Comparison of ENCODE assay signal across 8 cellular contexts in genomic region chr19:47232422-47233211, GRCh38. TPM values are rescaled to one million over a fixed set of nuclear protein-coding genes. Genes with fewer than 3 reads are reported as not detected.
A peak's percentile ranks its signal among the peaks of the same experiment; 100 is the strongest.
DNase-seq lines count a peak whose midpoint lies in the region; ATAC-seq, FAIRE-seq and TF ChIP-seq lines count a peak whose summit lies in the region.

No MANE protein-coding gene starts in this region.

- no peak for TF ChIP-seq POLR2A in GM12878 (IDR thresholded peaks at IDR 0.05; ENCODE audit: low read depth, low read length)

- TF ChIP-seq CTCF in MM.1S (IDR thresholded peaks at IDR 0.05; ENCODE audit: low read length): no peak
- no peak for TF ChIP-seq CTCF in GM12878 (IDR thresholded peaks at IDR 0.05 in 2 of 3, conservative IDR thresholded peaks at IDR 0.05 in 1 of 3; ENCODE audit: control insufficient read depth in 2 of 3, extremely low read depth in 1 of 3, insufficient read depth in 1 of 3, low read depth in 3 of 3, low read length in 3 of 3)

- no TSS peak for BruUV-seq in GM12878 (replicated peaks; lab: Mats Ljungman, UMichigan)

- H3K27me3 ChIP-seq in MM.1S (replicated peaks; ENCODE audit: insufficient read depth, low read length): no peaks in the 10 kb centered on the region
- no peaks in the 10 kb centered on the region for H3K27me3 ChIP-seq in GM12878 (replicated peaks in 1 of 2; ENCODE audit: control insufficient read depth in 2 of 2, insufficient read depth in 2 of 2, low read length in 1 of 2)
- no peaks in the 10 kb centered on the region for H3K27me3 ChIP-seq in mucosa of rectum (ENCODE audit: control insufficient read depth in 2 of 2, insufficient read depth in 2 of 2, low read length in 2 of 2)

- H3K27ac ChIP-seq in MM.1S (ENCODE audit: low read length) (peak overlapping the region; percentile 2; the same call in 1 of the 2 replicates), GM12878 (ENCODE audit: control insufficient read depth, insufficient read depth) (peak overlapping the region; percentile 88), mucosa of rectum (ENCODE audit: low read depth in 2 of 2, low read length in 2 of 2) (peak overlapping the region; percentile 79 to 82)

- TF ChIP-seq EP300 in GM12878 (IDR thresholded peaks at IDR 0.05; ENCODE audit: borderline replicate concordance in 1 of 2, control insufficient read depth in 1 of 2, low read depth in 2 of 2, low read length in 2 of 2): no peak

- no peaks in the 10 kb centered on the region for H3K9me2 ChIP-seq in MM.1S (replicated peaks; ENCODE audit: insufficient read depth, low read length)

- CTCF ChIA-PET in GM12878 (lab: Yijun Ruan, JAX): interaction anchor here (0.7 to 3.4 kb wide), 5 partner anchors 8 to 22 kb away, joined by 3 to 65 read pairs (median 13); no protein-coding TSS in a partner anchor

- H3K4me3 ChIP-seq in MM.1S (ENCODE audit: low read length) (no peak overlapping the region), GM12878 (no peak overlapping the region; the same call in 1 of the 2 replicates), mucosa of rectum (ENCODE audit: low read length in 2 of 2) (peak overlapping the region; percentile 58 to 78)

- SMC1A ChIA-PET in GM12878 (lab: Charles Lee; ENCODE audit: uncharacterized antibody, unreplicated experiment): interaction anchor here (0.9 to 1.6 kb wide), 5 partner anchors 11 to 46 kb away, joined by 3 to 8 read pairs (median 6); no protein-coding TSS in a partner anchor

- H3K4me1 ChIP-seq in MM.1S (ENCODE audit: low read length) (peaks cover 30% of the 10 kb centered on the region), GM12878 (ENCODE audit: control insufficient read depth, insufficient read depth, low read length) (peaks cover 33% of the 10 kb centered on the region), mucosa of rectum (ENCODE audit: control insufficient read depth in 2 of 2, insufficient read depth in 2 of 2, low read length in 2 of 2) (peaks cover 34 to 35% of the 10 kb centered on the region in 2 donors)

- POLR2A ChIA-PET in GM12878 (lab: Charles Lee): interaction anchor here (0.6 to 2.0 kb wide), 5 partner anchors 8 to 323 kb away, joined by 3 to 10 read pairs (median 7); partner anchors contain the start of gene INAFM1

- FAIRE-seq in GM12878 (lab: Jason Lieb, UNC): peak; percentile 23

- H4K20me1 ChIP-seq in MM.1S (ENCODE audit: insufficient read depth, low read length) (no peaks in the 10 kb centered on the region), GM12878 (ENCODE audit: control insufficient read depth, insufficient read depth) (no peaks in the 10 kb centered on the region)

- RAD21 ChIA-PET in GM12878 (lab: Charles Lee; ENCODE audit: unreplicated experiment): interaction anchor here (0.6 to 2.3 kb wide), 4 partner anchors 11 to 119 kb away, joined by 3 to 23 read pairs (median 6); partner anchors contain the start of genes CCDC9 and ZC3H4

- H3K79me2 ChIP-seq in MM.1S (ENCODE audit: low read length) (peaks cover 8% of the 10 kb centered on the region; the same call in 1 of the 2 replicates), GM12878 (ENCODE audit: control insufficient read depth, insufficient read depth, low read length) (peaks cover 22% of the 10 kb centered on the region)

- peaks cover 35% of the 10 kb centered on the region for H3F3A ChIP-seq in MM.1S (ENCODE audit: insufficient read depth, low read length)

- in situ Hi-C loops in GM12878 (cut with MboI): no loop called here

- no peaks in the 10 kb centered on the region for H3K9me3 ChIP-seq in MM.1S (replicated peaks; ENCODE audit: insufficient read depth, low read length)
- no peaks in the 10 kb centered on the region; the same call in 2 of the 3 replicates for H3K9me3 ChIP-seq in GM12878 (replicated peaks; ENCODE audit: control insufficient read depth, insufficient read depth, low read length)
- no peaks in the 10 kb centered on the region for H3K9me3 ChIP-seq in mucosa of rectum (ENCODE audit: control insufficient read depth in 2 of 2, low read length in 2 of 2)

- intact Hi-C loops in GM12878 (cut with micrococcal nuclease; ENCODE audit: unreplicated experiment): no loop called here

- ATAC-seq in GM12878 (no peak; the same call in 2 of the 3 replicates), HG02852 (IDR thresholded peaks at IDR 0.05; ENCODE audit: unreplicated experiment) (no peak), GM21576 (IDR thresholded peaks at IDR 0.05; ENCODE audit: unreplicated experiment) (no peak)

- H2AFZ ChIP-seq in MM.1S (ENCODE audit: low read length): 0 out of 2 replicates have a peak overlapping the region, but pooled peaks have one; percentile 17
- peak overlapping the region; percentile 5 for H2AFZ ChIP-seq in GM12878 (ENCODE audit: control insufficient read depth, low read depth, low read length)

- DNase-seq in ELR (ENCODE audit: low read depth) (peak; percentile 84), MM.1S (no peak), GM12878 (ENCODE audit: low read depth, low spot score) (no peak), activated gamma-delta T cell (lab: John Stamatoyannopoulos, UW) (no peak), D341Med (ENCODE audit: low spot score) (no peak)

- 27% methylated on average over 13 of the region's 16 CpGs for WGBS in GM12878 (ENCODE audit: insufficient coverage, insufficient replicate concordance, low lambda C conversion rate, missing lambda C conversion rate)

- no peak overlapping the region for H3K4me2 ChIP-seq in MM.1S (ENCODE audit: low read depth, low read length)
- H3K4me2 ChIP-seq in GM12878 (ENCODE audit: control insufficient read depth, insufficient read depth): peak overlapping the region; percentile 94

- no peak overlapping the region for H3K9ac ChIP-seq in MM.1S (ENCODE audit: low read length)
- peak overlapping the region; percentile 1; the same call in 1 of the 2 replicates for H3K9ac ChIP-seq in GM12878 (ENCODE audit: control insufficient read depth, insufficient read depth, low read length)
- H3K9ac ChIP-seq in mucosa of rectum (ENCODE audit: low read depth in 1 of 2, low read length in 2 of 2): peak overlapping the region; percentile 58 to 88

- H3K36me3 ChIP-seq in MM.1S (replicated peaks; ENCODE audit: insufficient read depth, low read length) (no peaks in the 10 kb centered on the region), GM12878 (ENCODE audit: control insufficient read depth in 2 of 2, insufficient read depth in 2 of 2, low read length in 1 of 2) (no peaks in the 10 kb centered on the region), mucosa of rectum (ENCODE audit: control insufficient read depth in 2 of 2, insufficient read depth in 2 of 2, low read length in 2 of 2) (no peaks in the 10 kb centered on the region)

- TF ChIP-seq RAD21 in GM12878 (IDR thresholded peaks at IDR 0.05; ENCODE audit: insufficient read depth, low read depth, low read length): no peak

RNA-seq across cellular contexts. Expression of gene BBC3, which starts 1.6 kb away (rescaled TPM):
- 12.0 and 13.5 TPM in 2 replicates for total RNA-seq in GM12878 (2013; cell fraction: nucleolus; rRNA removed)
- total RNA-seq in GM12878 (2014; rRNA removed) (14.0 and 15.2 TPM in 2 replicates), GM12878 (2014; rRNA removed; fragmentation: Illumina TruSeq; extraction: Trizol) (6.2 and 6.5 TPM in 2 replicates), GM12878 (2021) (17.9 and 18.1 TPM in 2 replicates)
- 2.0 TPM for polyA plus RNA-seq in GM12878 (2011; ENCODE audit: low read depth)
- polyA plus RNA-seq in GM12878 (2011; rRNA removed) (5.2 and 7.6 TPM in 2 replicates), GM12878 (2014; fragmentation: Illumina TruSeq; extraction: Trizol) (0.24 and 2.2 TPM in 2 replicates), GM12878 (2014; fragmentation: Nextera tagmentation; extraction: Ambion mirVana) (under 1 TPM; 0.10 to 0.27 TPM), GM12878 (2014; rRNA removed) (17.2 and 21.2 TPM in 2 replicates), GM12878 (2016; fragmentation: Nextera tagmentation; extraction: Ambion mirVana) (1 to 10 TPM; 7.5 to 7.8 TPM)
- polyA plus RNA-seq in GM12878 (2011; cell fraction: cytosol; rRNA removed): 11.6 and 16.6 TPM in 2 replicates
- polyA plus RNA-seq in GM12878 (2011; cell fraction: nucleus; rRNA removed): 17.5 and 18.4 TPM in 2 replicates
- 13.0 and 15.8 TPM in 2 replicates for polyA plus RNA-seq in GM12878 (2012)
- 4.2 and 8.8 TPM in 2 replicates for polyA minus RNA-seq in GM12878 (2011; rRNA and poly(A)+ RNA removed)
- polyA minus RNA-seq in GM12878 (2011; cell fraction: cytosol; rRNA and poly(A)+ RNA removed): 7.2 and 9.5 TPM in 2 replicates
- 5.4 and 8.3 TPM in 2 replicates for polyA minus RNA-seq in GM12878 (2011; cell fraction: nucleus; rRNA and poly(A)+ RNA removed)

RNA-seq across cellular contexts. Expression of gene CCDC9, which starts 23.7 kb away (rescaled TPM):
- total RNA-seq in GM12878 (2013; cell fraction: nucleolus; rRNA removed): 10.2 and 14.9 TPM in 2 replicates
- total RNA-seq in GM12878 (2014; rRNA removed) (6.4 and 7.1 TPM in 2 replicates), GM12878 (2014; rRNA removed; fragmentation: Illumina TruSeq; extraction: Trizol) (2.9 and 4.9 TPM in 2 replicates), GM12878 (2021) (16.7 and 17.5 TPM in 2 replicates)
- 5.3 TPM for polyA plus RNA-seq in GM12878 (2011; ENCODE audit: low read depth)
- polyA plus RNA-seq in GM12878 (2011; rRNA removed) (3.3 and 3.9 TPM in 2 replicates), GM12878 (2014; fragmentation: Illumina TruSeq; extraction: Trizol) (1.7 and 7.7 TPM in 2 replicates), GM12878 (2014; fragmentation: Nextera tagmentation; extraction: Ambion mirVana) (under 1 TPM in 1 of 2 experiments, not detected in 1; 0.18 TPM), GM12878 (2014; rRNA removed) (10.1 and 13.2 TPM in 2 replicates), GM12878 (2016; fragmentation: Nextera tagmentation; extraction: Ambion mirVana) (1 to 10 TPM; 6.9 to 9.1 TPM)
- 4.2 and 4.4 TPM in 2 replicates for polyA plus RNA-seq in GM12878 (2011; cell fraction: cytosol; rRNA removed)
- polyA plus RNA-seq in GM12878 (2011; cell fraction: nucleus; rRNA removed): 5.0 and 13.4 TPM in 2 replicates
- 13.9 and 24.3 TPM in 2 replicates for polyA plus RNA-seq in GM12878 (2012)
- polyA minus RNA-seq in GM12878 (2011; rRNA and poly(A)+ RNA removed): 3.0 and 4.8 TPM in 2 replicates
- polyA minus RNA-seq in GM12878 (2011; cell fraction: cytosol; rRNA and poly(A)+ RNA removed): 1.2 and 1.6 TPM in 2 replicates
- polyA minus RNA-seq in GM12878 (2011; cell fraction: nucleus; rRNA and poly(A)+ RNA removed): 2.0 and 2.3 TPM in 2 replicates

RNA-seq across cellular contexts. Expression of gene INAFM1, which starts 42.1 kb away (rescaled TPM):
- total RNA-seq in GM12878 (2013; cell fraction: nucleolus; rRNA removed): 1.2 and 2.7 TPM in 2 replicates
- total RNA-seq in GM12878 (2014; rRNA removed) (2.0 and 2.1 TPM in 2 replicates), GM12878 (2014; rRNA removed; fragmentation: Illumina TruSeq; extraction: Trizol) (0.51 and 0.63 TPM in 2 replicates), GM12878 (2021) (6.1 and 6.8 TPM in 2 replicates)
- polyA plus RNA-seq in GM12878 (2011; ENCODE audit: low read depth): 0.46 TPM
- polyA plus RNA-seq in GM12878 (2011; rRNA removed) (0.40 and 0.86 TPM in 2 replicates), GM12878 (2014; fragmentation: Illumina TruSeq; extraction: Trizol) (0.30 and 0.57 TPM in 2 replicates), GM12878 (2014; fragmentation: Nextera tagmentation; extraction: Ambion mirVana) (under 1 TPM in 1 of 2 experiments, not detected in 1; 0.58 TPM), GM12878 (2014; rRNA removed) (4.5 and 4.8 TPM in 2 replicates), GM12878 (2016; fragmentation: Nextera tagmentation; extraction: Ambion mirVana) (1 to 10 TPM; 1.1 to 1.4 TPM)
- polyA plus RNA-seq in GM12878 (2011; cell fraction: cytosol; rRNA removed): 1.2 and 1.5 TPM in 2 replicates
- polyA plus RNA-seq in GM12878 (2011; cell fraction: nucleus; rRNA removed): 4.8 and 6.7 TPM in 2 replicates
- 3.8 and 5.8 TPM in 2 replicates for polyA plus RNA-seq in GM12878 (2012)
- polyA minus RNA-seq in GM12878 (2011; rRNA and poly(A)+ RNA removed): 0.57 TPM in 1 of 2 replicates, not detected in the other
- 0.94 TPM in 1 of 2 replicates, not detected in the other for polyA minus RNA-seq in GM12878 (2011; cell fraction: cytosol; rRNA and poly(A)+ RNA removed)
- polyA minus RNA-seq in GM12878 (2011; cell fraction: nucleus; rRNA and poly(A)+ RNA removed): 1.5 and 2.1 TPM in 2 replicates

Comparison
In these comparisons a context has a peak if more than half of its experiments do, and no peak if none do; other contexts are left out.
1. H3K27ac ChIP-seq: peak in every context shown above with its lines; median percentile 88 in GM12878; 80 in mucosa of rectum; 2 in MM.1S.
2. H3K4me3 ChIP-seq: peak in mucosa of rectum (2 of 2); none in MM.1S (single experiment) and GM12878 (single experiment).